In the genomic region with DNA sequence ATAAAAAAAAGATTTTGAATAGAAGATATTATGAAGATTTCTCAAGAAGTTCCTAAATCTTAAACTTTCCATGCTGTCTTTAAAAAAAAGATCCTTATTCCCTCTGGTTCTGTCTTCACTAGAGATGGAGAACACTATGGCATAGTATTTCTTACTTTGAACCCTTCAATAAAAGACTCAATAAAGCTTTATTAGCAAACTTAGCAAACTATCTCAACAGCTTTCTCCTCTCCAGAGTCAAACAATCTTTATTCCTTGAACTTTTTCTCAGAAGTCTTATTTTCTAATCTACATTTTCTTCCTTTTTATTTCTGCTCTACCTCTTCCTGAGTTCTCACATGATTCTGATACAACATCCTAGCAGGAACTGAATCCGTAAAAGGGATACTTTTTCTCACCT, we compare ENCODE assay signal across 2 cellular contexts.
TF ChIP-seq lines count a peak whose summit lies in the region.

No MANE protein-coding gene starts in this region.

TF ChIP-seq in GM12878, 131 proteins besides CTCF, POLR2A, EP300 and RAD21:
- TF ChIP-seq, protein P1, sequence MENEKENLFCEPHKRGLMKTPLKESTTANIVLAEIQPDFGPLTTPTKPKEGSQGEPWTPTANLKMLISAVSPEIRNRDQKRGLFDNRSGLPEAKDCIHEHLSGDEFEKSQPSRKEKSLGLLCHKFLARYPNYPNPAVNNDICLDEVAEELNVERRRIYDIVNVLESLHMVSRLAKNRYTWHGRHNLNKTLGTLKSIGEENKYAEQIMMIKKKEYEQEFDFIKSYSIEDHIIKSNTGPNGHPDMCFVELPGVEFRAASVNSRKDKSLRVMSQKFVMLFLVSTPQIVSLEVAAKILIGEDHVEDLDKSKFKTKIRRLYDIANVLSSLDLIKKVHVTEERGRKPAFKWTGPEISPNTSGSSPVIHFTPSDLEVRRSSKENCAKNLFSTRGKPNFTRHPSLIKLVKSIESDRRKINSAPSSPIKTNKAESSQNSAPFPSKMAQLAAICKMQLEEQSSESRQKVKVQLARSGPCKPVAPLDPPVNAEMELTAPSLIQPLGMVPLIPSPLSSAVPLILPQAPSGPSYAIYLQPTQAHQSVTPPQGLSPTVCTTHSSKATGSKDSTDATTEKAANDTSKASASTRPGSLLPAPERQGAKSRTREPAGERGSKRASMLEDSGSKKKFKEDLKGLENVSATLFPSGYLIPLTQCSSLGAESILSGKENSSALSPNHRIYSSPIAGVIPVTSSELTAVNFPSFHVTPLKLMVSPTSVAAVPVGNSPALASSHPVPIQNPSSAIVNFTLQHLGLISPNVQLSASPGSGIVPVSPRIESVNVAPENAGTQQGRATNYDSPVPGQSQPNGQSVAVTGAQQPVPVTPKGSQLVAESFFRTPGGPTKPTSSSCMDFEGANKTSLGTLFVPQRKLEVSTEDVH (IDR thresholded peaks at IDR 0.05; ENCODE audit: low read depth, partially characterized antibody) = no peak
- TF ChIP-seq, protein P2, sequence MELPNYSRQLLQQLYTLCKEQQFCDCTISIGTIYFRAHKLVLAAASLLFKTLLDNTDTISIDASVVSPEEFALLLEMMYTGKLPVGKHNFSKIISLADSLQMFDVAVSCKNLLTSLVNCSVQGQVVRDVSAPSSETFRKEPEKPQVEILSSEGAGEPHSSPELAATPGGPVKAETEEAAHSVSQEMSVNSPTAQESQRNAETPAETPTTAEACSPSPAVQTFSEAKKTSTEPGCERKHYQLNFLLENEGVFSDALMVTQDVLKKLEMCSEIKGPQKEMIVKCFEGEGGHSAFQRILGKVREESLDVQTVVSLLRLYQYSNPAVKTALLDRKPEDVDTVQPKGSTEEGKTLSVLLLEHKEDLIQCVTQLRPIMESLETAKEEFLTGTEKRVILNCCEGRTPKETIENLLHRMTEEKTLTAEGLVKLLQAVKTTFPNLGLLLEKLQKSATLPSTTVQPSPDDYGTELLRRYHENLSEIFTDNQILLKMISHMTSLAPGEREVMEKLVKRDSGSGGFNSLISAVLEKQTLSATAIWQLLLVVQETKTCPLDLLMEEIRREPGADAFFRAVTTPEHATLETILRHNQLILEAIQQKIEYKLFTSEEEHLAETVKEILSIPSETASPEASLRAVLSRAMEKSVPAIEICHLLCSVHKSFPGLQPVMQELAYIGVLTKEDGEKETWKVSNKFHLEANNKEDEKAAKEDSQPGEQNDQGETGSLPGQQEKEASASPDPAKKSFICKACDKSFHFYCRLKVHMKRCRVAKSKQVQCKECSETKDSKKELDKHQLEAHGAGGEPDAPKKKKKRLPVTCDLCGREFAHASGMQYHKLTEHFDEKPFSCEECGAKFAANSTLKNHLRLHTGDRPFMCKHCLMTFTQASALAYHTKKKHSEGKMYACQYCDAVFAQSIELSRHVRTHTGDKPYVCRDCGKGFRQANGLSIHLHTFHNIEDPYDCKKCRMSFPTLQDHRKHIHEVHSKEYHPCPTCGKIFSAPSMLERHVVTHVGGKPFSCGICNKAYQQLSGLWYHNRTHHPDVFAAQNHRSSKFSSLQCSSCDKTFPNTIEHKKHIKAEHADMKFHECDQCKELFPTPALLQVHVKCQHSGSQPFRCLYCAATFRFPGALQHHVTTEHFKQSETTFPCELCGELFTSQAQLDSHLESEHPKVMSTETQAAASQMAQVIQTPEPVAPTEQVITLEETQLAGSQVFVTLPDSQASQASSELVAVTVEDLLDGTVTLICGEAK (IDR thresholded peaks at IDR 0.05; ENCODE audit: borderline replicate concordance) = peak; percentile 53; the same call in 1 of the 2 replicates
- TF ChIP-seq PML (IDR thresholded peaks at IDR 0.05; ENCODE audit: low read length) = no peak

TF ChIP-seq in K562, 482 proteins besides CTCF, POLR2A, EP300 and RAD21:
- TF ChIP-seq, protein P2 (IDR thresholded peaks at IDR 0.05) = peak; percentile 94
- TF ChIP-seq, protein P2 (CRISPR knock-in tag; IDR thresholded peaks at IDR 0.05) = peak; percentile 79
- TF ChIP-seq SMARCB1 (IDR thresholded peaks at IDR 0.05; ENCODE audit: insufficient read length, low read depth) = no peak
